ENCODE assay signal across 16 cellular contexts in the genomic region with DNA sequence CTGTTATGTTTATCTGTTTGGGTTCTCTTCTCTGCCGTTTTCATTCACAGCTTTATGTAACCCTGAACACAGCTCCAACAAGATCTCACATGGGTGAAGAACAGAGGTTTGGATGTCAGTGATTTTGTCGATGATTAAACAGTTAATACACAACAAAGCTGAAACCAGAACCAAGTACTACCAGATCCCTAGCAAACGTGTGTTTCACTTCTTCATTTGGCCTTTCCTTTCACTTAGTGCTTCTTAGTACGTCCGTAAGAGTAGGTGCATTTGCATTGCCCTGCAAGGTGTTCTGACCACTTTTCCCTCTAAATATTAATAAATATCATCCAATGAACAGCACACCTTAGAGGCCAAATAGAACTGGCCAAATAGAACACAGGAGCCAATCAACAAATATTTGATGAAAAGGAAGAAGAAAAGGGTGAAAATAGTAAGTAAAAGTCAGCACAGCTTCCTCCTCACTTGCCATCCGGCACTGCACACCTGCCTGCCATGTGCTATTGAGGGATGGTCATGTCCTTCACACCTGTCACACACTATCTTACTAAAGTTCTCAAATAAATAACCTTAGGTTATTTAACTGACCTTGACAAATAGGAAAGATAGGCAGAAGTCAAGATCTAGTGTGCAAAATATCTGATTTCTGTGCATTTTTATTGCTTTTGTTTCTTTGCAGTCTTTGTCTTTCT.
DNase-seq lines count a peak whose midpoint lies in the region; ATAC-seq, FAIRE-seq and TF ChIP-seq lines count a peak whose summit lies in the region.
"Had no signal": no experiment of that assay in that cellular context is flagged by ENCODE, and none has a peak within 500 bp of the region (broad histone marks: within the 10 kb centered on the region; RNA-seq: fewer than 3 reads in every experiment).

No MANE protein-coding gene starts in this region.

- H3K27ac Mint-ChIP-seq in activated B cell treated with CpG ODN at 0.5 μM for 24 hours = no peak overlapping the region
- H3K27ac Mint-ChIP-seq: CD4-positive, alpha-beta memory T cell; GM23338; IgD-negative memory B cell had no signal

- no peak overlapping the region for H3K4me3 ChIP-seq in stomach
- H3K4me3 ChIP-seq: body of pancreas, GM23338 had no signal

- CTCF ChIA-PET in activated B cell treated with CpG ODN at 0.5 μM for 24 hours (lab: Charles Lee) = interaction anchor here (0.6 kb wide), 1 partner anchor 654 kb away, joined by 3 read pairs; no protein-coding TSS in a partner anchor

- no peak overlapping the region for H3K27ac ChIP-seq in stomach
- H3K27ac ChIP-seq: body of pancreas had no signal

- peaks cover 7% of the 10 kb centered on the region for H3K4me1 Mint-ChIP-seq in activated B cell treated with CpG ODN at 0.5 μM for 24 hours
- H3K4me1 Mint-ChIP-seq: CD4-positive, alpha-beta memory T cell; GM23338 had no signal

- H3K4me3 Mint-ChIP-seq in activated B cell treated with CpG ODN at 0.5 μM for 24 hours = no peak overlapping the region
- H3K4me3 Mint-ChIP-seq: CD4-positive, alpha-beta memory T cell; GM23338 had no signal

- DNase-seq in GM19239 (ENCODE audit: insufficient read length, low spot score) (peak; percentile 20), activated B cell treated with CpG ODN at 0.5 μM for 24 hours (no peak), posterior vena cava (ENCODE audit: low spot score) (no peak), stomach (no peak)
- no peak for DNase-seq in stimulated activated CD4-positive, alpha-beta T cell treated with anti-CD3 and anti-CD28 coated beads, Interleukin-4, amount 100 ng/mL, for 24 hours
- no peak for DNase-seq in activated T-cell treated with anti-CD3 and anti-CD28 coated beads, Interleukin-2, amount 50 U/mL, for 1 hour
- DNase-seq: activated CD4-positive, CD25-positive, alpha-beta regulatory T cell treated with anti-CD3 and anti-CD28 coated beads, Interleukin-2, amount 50 U/mL, for 72 hours; body of pancreas; CD4-positive, alpha-beta memory T cell; effector memory CD4-positive, alpha-beta T cell; NCI-H1930 had no signal

- no peaks in the 10 kb centered on the region for H3K27me3 Mint-ChIP-seq in activated B cell treated with CpG ODN at 0.5 μM for 24 hours
- H3K27me3 Mint-ChIP-seq: CD4-positive, alpha-beta memory T cell; IgD-negative memory B cell had no signal

- H3K9me3 ChIP-seq in stomach = no peaks in the 10 kb centered on the region
- H3K9me3 ChIP-seq: body of pancreas had no signal

- H3K4me1 ChIP-seq in stomach = no peaks in the 10 kb centered on the region
- H3K4me1 ChIP-seq: body of pancreas had no signal

- ATAC-seq in GM21786 (IDR thresholded peaks at IDR 0.05; ENCODE audit: unreplicated experiment) (peak; percentile 89), HG03135 (IDR thresholded peaks at IDR 0.05; ENCODE audit: unreplicated experiment) (peak; percentile 95), activated B cell treated with CpG ODN at 0.5 μM for 24 hours (ENCODE audit: low read depth) (peak; percentile 42)
- ATAC-seq: body of pancreas, GM23338, SK-N-SH treated with all-trans-retinoic acid at 6 μM for 48 hours had no signal

- WGBS in stomach, 5 donors = 64 to 71% (median 67%) methylated on average over 6 of the region's 6 CpGs

- POLR2A ChIA-PET in activated B cell treated with CpG ODN at 0.5 μM for 24 hours (lab: Charles Lee) = interaction anchor here (0.6 kb wide), 1 partner anchor 1547 kb away, joined by 8 read pairs; no protein-coding TSS in a partner anchor

- no peak for TF ChIP-seq POLR2A in stomach (IDR thresholded peaks at IDR 0.05)

- TF ChIP-seq CTCF in activated B cell treated with CpG ODN at 0.5 μM for 24 hours (IDR thresholded peaks at IDR 0.05) (no peak), stomach (IDR thresholded peaks at IDR 0.05) (no peak)

- FAIRE-seq in GM19239 (lab: Jason Lieb, UNC) = no peak

- intact Hi-C loops in activated B cell treated with CpG ODN at 0.5 μM for 24 hours (cut with micrococcal nuclease) (no loop called here), posterior vena cava (cut with DNase I) (no loop called here), stomach (cut with DNase I; ENCODE audit: low total_unique reads) (no loop called here)

- H3K36me3 ChIP-seq in stomach = no peaks in the 10 kb centered on the region

- H3K9me3 Mint-ChIP-seq in activated B cell treated with CpG ODN at 0.5 μM for 24 hours = no peaks in the 10 kb centered on the region
- H3K9me3 Mint-ChIP-seq: CD4-positive, alpha-beta memory T cell; GM23338 had no signal

- no peak for TF ChIP-seq EP300 in stomach (IDR thresholded peaks at IDR 0.05)

- H3K27me3 ChIP-seq in stomach = no peaks in the 10 kb centered on the region
- H3K27me3 ChIP-seq: body of pancreas had no signal

- no peaks in the 10 kb centered on the region for H3K36me3 Mint-ChIP-seq in activated B cell treated with CpG ODN at 0.5 μM for 24 hours (ENCODE audit: low read depth)
- H3K36me3 Mint-ChIP-seq: CD4-positive, alpha-beta memory T cell; IgD-negative memory B cell had no signal

Comparison
In these comparisons a context has a peak if more than half of its experiments do, and no peak if none do; other contexts are left out.
1. ATAC-seq: peak in every context shown above with its lines; median percentile 95 in HG03135; 89 in GM21786; 42 in activated B cell treated with CpG ODN at 0.5 μM for 24 hours.